ENCODE assay signal across 25 cellular contexts in genomic region chr16:12509121-12509520, GRCh38.
"Had no signal": no experiment of that assay in that cellular context is flagged by ENCODE, and none has a peak within 500 bp of the region (broad histone marks: within the 10 kb centered on the region; RNA-seq: fewer than 3 reads in every experiment).

No MANE protein-coding gene starts in this region.

- H3K27ac ChIP-seq: body of pancreas, breast epithelium, SJCRH30, SK-N-MC had no signal

- H3K27me3 ChIP-seq: body of pancreas, breast epithelium, SJCRH30 had no signal

- H3K4me1 ChIP-seq: body of pancreas, breast epithelium, SJCRH30 had no signal

- H3K9me3 ChIP-seq: body of pancreas, breast epithelium, SJCRH30 had no signal

- ATAC-seq: activated CD8-positive, alpha-beta T cell treated with anti-CD3 and anti-CD28 coated beads for 36 hours; activated T-cell treated with anti-CD3 and anti-CD28 coated beads, Interleukin-2, amount 50 U/mL, for 72 hours; activated T-helper 17 cell treated with anti-CD3 and anti-CD28 coated beads, Interleukin-2, amount 50 U/mL, for 72 hours; body of pancreas; K562; Panc1 had no signal

- H3K36me3 ChIP-seq: breast epithelium, SJCRH30 had no signal

- H3K4me3 ChIP-seq: body of pancreas, breast epithelium, K562, SJCRH30, SK-N-MC had no signal

- DNase-seq: activated CD4-positive, alpha-beta T cell treated with anti-CD3 and anti-CD28 coated beads, Interleukin-2, amount 10 ng/mL, durations not matched to agents 24 days and 14 days; activated CD4-positive, alpha-beta T cell treated with anti-CD3 and anti-CD28 coated beads, Interleukin-2, amount 50 U/mL, for 4 hours; activated CD8-positive, alpha-beta T cell treated with anti-CD3 and anti-CD28 coated beads for 36 hours; activated effector memory CD4-positive, alpha-beta T cell treated with anti-CD3 and anti-CD28 coated beads, Interleukin-2, amount 50 U/mL, for 16 hours; activated naive CD4-positive, alpha-beta T cell; activated naive CD4-positive, alpha-beta T cell treated with anti-CD3 and anti-CD28 coated beads, Interleukin-2, amount 50 U/mL, for 16 hours; activated naive CD8-positive, alpha-beta T cell treated with anti-CD3 and anti-CD28 coated beads for 36 hours; activated T-cell treated with anti-CD3 and anti-CD28 coated beads, Interleukin-2, amount 50 U/mL, for 1 hour; activated T-cell treated with anti-CD3 and anti-CD28 coated beads, Interleukin-2, amount 50 U/mL, for 72 hours; amniotic stem cell; body of pancreas; NCI-H1105; NCI-H1417 treated with DMSO at 0.1 percent for 48 hours; NCI-H1930; NCI-H2081 treated with DMSO at 0.1 percent for 48 hours; NCI-H345; NCI-H524 treated with DMSO at 0.1 percent for 48 hours; SHP77; SJCRH30; T1000 had no signal
